Comparison of ENCODE assay signal across 8 cellular contexts in the genomic region with DNA sequence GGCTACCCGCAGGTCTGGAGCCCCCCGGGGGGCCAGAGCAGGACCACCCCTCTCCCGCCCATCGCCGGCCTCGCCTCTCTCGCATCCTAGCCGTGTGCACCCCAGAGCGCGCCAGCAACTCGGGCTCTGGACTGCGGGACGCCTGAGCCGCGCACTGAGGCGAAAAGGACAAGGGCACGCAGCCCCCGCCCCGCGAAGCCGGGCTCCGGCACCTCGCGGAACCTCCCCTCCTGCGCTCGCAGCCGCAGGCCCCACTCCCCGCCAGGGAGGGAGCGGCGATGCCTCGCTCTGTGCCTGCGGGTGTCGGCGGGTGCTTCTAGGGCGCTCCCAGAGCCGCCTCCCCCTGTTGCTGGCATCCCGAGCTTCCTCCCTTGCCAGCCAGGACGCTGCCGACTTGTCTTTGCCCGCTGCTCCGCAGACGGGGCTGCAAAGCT. TPM values are rescaled to one million over a fixed set of nuclear protein-coding genes. Genes with fewer than 3 reads are reported as not detected.
DNase-seq lines count a peak whose midpoint lies in the region; TF ChIP-seq lines count a peak whose summit lies in the region.

A gene (plus strand): TSS at position 104 of the 434 bp plus-strand sequence. CDS start 907 bp downstream, outside the sequence.

- H3K27me3 ChIP-seq in skeletal muscle satellite cell (ENCODE audit: control insufficient read depth, insufficient read depth, low read length): no peaks in the 10 kb centered on the region

- POLR2A ChIA-PET in HEK293 (lab: Yijun Ruan, JAX): interaction anchor here (1.1 to 1.3 kb wide), 7 partner anchors 13 to 456 kb away, joined by 3 to 7 read pairs (median 3); a partner anchor contains a TSS

- peak within 1 kb of the TSS; percentile 73 for H3K27ac ChIP-seq in HEK293 (ENCODE audit: extremely low read depth, low read depth, low read length)

- peak; percentile 1 to 10 for DNase-seq in stimulated activated CD4-positive, alpha-beta T cell treated with anti-CD3 and anti-CD28 coated beads, Interleukin-2, amount 100 ng/mL, for 48 hours
- DNase-seq in stimulated activated CD4-positive, alpha-beta T cell treated with anti-CD3 and anti-CD28 coated beads, Interleukin-15, amount 100 ng/mL, for 24 hours: no peak
- DNase-seq in NCI-H1048 (lab: John Stamatoyannopoulos, UW): peak; percentile 42
- DNase-seq in anterior cingulate cortex (lab: John Stamatoyannopoulos, UW): peak in 39 of 58 donors; percentile 49 to 90 (median 77)
- no peak for DNase-seq in globus pallidus (ENCODE audit: low spot score)

- H3K9me3 ChIP-seq in HEK293 (ENCODE audit: control insufficient read depth, insufficient read depth, low read depth, low read length) (no peaks in the 10 kb centered on the region), skeletal muscle satellite cell (replicated peaks; ENCODE audit: low read length) (no peaks in the 10 kb centered on the region)

- no peak for TF ChIP-seq CTCF in HEK293 (tag by site-specific recombination; IDR thresholded peaks at IDR 0.05)

- H3K4me3 ChIP-seq in HEK293 (ENCODE audit: low read depth, low read length): peak within 1 kb of the TSS; percentile 56
- peak within 1 kb of the TSS; percentile 52 for H3K4me3 ChIP-seq in iPS-11a (ENCODE audit: low read depth, low read length)
- H3K4me3 ChIP-seq in skeletal muscle satellite cell (ENCODE audit: low read length): peak within 1 kb of the TSS; percentile 85

- H3K36me3 ChIP-seq in HEK293 (ENCODE audit: control insufficient read depth in 2 of 2, insufficient read depth in 1 of 2, low read length in 2 of 2): no peaks in the 10 kb centered on the region
- no peaks in the 10 kb centered on the region for H3K36me3 ChIP-seq in skeletal muscle satellite cell (ENCODE audit: insufficient read depth, low read length)

- CTCF ChIA-PET in HEK293 (lab: Yijun Ruan, JAX): interaction anchor here (0.7 to 1.5 kb wide), 5 partner anchors 21 to 267 kb away, joined by 3 to 13 read pairs (median 3); no protein-coding TSS in a partner anchor

- H3K4me2 ChIP-seq in skeletal muscle satellite cell (ENCODE audit: low read length): peak within 1 kb of the TSS; percentile 98

- H3K4me1 ChIP-seq in HEK293 (ENCODE audit: control insufficient read depth, insufficient read depth, low read length) (peaks cover 4% of the 10 kb centered on the region; the same call in 1 of the 2 replicates), skeletal muscle satellite cell (ENCODE audit: control insufficient read depth, insufficient read depth, low read length) (peaks cover 12% of the 10 kb centered on the region)

- peak within 1 kb of the TSS; percentile 80 for H3K9ac ChIP-seq in skeletal muscle satellite cell (ENCODE audit: low read depth, low read length)

TF ChIP-seq in HEK293, 187 proteins besides CTCF, POLR2A, EP300 and RAD21 (continues in another document):
- TF ChIP-seq GLIS2 (tag by site-specific recombination; IDR thresholded peaks at IDR 0.05): peak; percentile 80
- TF ChIP-seq ZNF350 (tag by site-specific recombination; IDR thresholded peaks at IDR 0.05): no peak
- TF ChIP-seq, protein P1, sequence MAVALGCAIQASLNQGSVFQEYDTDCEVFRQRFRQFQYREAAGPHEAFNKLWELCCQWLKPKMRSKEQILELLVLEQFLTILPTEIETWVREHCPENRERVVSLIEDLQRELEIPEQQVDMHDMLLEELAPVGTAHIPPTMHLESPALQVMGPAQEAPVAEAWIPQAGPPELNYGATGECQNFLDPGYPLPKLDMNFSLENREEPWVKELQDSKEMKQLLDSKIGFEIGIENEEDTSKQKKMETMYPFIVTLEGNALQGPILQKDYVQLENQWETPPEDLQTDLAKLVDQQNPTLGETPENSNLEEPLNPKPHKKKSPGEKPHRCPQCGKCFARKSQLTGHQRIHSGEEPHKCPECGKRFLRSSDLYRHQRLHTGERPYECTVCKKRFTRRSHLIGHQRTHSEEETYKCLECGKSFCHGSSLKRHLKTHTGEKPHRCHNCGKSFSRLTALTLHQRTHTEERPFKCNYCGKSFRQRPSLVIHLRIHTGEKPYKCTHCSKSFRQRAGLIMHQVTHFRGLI (tag by site-specific recombination; IDR thresholded peaks at IDR 0.05): no peak
- TF ChIP-seq, protein P2, sequence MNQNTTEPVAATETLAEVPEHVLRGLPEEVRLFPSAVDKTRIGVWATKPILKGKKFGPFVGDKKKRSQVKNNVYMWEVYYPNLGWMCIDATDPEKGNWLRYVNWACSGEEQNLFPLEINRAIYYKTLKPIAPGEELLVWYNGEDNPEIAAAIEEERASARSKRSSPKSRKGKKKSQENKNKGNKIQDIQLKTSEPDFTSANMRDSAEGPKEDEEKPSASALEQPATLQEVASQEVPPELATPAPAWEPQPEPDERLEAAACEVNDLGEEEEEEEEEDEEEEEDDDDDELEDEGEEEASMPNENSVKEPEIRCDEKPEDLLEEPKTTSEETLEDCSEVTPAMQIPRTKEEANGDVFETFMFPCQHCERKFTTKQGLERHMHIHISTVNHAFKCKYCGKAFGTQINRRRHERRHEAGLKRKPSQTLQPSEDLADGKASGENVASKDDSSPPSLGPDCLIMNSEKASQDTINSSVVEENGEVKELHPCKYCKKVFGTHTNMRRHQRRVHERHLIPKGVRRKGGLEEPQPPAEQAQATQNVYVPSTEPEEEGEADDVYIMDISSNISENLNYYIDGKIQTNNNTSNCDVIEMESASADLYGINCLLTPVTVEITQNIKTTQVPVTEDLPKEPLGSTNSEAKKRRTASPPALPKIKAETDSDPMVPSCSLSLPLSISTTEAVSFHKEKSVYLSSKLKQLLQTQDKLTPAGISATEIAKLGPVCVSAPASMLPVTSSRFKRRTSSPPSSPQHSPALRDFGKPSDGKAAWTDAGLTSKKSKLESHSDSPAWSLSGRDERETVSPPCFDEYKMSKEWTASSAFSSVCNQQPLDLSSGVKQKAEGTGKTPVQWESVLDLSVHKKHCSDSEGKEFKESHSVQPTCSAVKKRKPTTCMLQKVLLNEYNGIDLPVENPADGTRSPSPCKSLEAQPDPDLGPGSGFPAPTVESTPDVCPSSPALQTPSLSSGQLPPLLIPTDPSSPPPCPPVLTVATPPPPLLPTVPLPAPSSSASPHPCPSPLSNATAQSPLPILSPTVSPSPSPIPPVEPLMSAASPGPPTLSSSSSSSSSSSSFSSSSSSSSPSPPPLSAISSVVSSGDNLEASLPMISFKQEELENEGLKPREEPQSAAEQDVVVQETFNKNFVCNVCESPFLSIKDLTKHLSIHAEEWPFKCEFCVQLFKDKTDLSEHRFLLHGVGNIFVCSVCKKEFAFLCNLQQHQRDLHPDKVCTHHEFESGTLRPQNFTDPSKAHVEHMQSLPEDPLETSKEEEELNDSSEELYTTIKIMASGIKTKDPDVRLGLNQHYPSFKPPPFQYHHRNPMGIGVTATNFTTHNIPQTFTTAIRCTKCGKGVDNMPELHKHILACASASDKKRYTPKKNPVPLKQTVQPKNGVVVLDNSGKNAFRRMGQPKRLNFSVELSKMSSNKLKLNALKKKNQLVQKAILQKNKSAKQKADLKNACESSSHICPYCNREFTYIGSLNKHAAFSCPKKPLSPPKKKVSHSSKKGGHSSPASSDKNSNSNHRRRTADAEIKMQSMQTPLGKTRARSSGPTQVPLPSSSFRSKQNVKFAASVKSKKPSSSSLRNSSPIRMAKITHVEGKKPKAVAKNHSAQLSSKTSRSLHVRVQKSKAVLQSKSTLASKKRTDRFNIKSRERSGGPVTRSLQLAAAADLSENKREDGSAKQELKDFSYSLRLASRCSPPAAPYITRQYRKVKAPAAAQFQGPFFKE (tag by site-specific recombination; IDR thresholded peaks at IDR 0.05; ENCODE audit: borderline replicate concordance): no peak
- no peak for TF ChIP-seq ZSCAN30 (tag by site-specific recombination; IDR thresholded peaks at IDR 0.05)
- no peak for TF ChIP-seq ZNF302 (tag by site-specific recombination; IDR thresholded peaks at IDR 0.05; ENCODE audit: low read depth)
- TF ChIP-seq, protein P3, sequence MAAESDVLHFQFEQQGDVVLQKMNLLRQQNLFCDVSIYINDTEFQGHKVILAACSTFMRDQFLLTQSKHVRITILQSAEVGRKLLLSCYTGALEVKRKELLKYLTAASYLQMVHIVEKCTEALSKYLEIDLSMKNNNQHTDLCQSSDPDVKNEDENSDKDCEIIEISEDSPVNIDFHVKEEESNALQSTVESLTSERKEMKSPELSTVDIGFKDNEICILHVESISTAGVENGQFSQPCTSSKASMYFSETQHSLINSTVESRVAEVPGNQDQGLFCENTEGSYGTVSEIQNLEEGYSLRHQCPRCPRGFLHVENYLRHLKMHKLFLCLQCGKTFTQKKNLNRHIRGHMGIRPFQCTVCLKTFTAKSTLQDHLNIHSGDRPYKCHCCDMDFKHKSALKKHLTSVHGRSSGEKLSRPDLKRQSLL (tag by site-specific recombination; IDR thresholded peaks at IDR 0.05): peak; percentile 90
- TF ChIP-seq, protein P4, sequence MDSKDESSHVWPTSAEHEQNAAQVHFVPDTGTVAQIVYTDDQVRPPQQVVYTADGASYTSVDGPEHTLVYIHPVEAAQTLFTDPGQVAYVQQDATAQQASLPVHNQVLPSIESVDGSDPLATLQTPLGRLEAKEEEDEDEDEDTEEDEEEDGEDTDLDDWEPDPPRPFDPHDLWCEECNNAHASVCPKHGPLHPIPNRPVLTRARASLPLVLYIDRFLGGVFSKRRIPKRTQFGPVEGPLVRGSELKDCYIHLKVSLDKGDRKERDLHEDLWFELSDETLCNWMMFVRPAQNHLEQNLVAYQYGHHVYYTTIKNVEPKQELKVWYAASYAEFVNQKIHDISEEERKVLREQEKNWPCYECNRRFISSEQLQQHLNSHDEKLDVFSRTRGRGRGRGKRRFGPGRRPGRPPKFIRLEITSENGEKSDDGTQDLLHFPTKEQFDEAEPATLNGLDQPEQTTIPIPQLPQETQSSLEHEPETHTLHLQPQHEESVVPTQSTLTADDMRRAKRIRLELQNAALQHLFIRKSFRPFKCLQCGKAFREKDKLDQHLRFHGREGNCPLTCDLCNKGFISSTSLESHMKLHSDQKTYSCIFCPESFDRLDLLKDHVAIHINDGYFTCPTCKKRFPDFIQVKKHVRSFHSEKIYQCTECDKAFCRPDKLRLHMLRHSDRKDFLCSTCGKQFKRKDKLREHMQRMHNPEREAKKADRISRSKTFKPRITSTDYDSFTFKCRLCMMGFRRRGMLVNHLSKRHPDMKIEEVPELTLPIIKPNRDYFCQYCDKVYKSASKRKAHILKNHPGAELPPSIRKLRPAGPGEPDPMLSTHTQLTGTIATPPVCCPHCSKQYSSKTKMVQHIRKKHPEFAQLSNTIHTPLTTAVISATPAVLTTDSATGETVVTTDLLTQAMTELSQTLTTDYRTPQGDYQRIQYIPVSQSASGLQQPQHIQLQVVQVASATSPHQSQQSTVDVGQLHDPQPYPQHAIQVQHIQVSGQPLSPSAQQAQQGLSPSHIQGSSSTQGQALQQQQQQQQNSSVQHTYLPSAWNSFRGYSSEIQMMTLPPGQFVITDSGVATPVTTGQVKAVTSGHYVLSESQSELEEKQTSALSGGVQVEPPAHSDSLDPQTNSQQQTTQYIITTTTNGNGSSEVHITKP (tag by site-specific recombination; IDR thresholded peaks at IDR 0.05): no peak
- TF ChIP-seq ZNF274 (IDR thresholded peaks at IDR 0.05; ENCODE audit: low read length): no peak
- no peak for TF ChIP-seq ZNF274 (tag by site-specific recombination; IDR thresholded peaks at IDR 0.05; ENCODE audit: borderline replicate concordance)
- TF ChIP-seq ZNF48 (tag by site-specific recombination; IDR thresholded peaks at IDR 0.05): no peak

RNA-seq across cellular contexts. Expression of the gene that starts here (rescaled TPM):
- 0.76 and 2.6 TPM in 2 replicates for total RNA-seq in skeletal muscle satellite cell (2012; rRNA removed)

Comparison
In these comparisons a context has a peak if more than half of its experiments do, and no peak if none do; other contexts are left out.
1. DNase-seq: peak in stimulated activated CD4-positive, alpha-beta T cell treated with anti-CD3 and anti-CD28 coated beads, Interleukin-2, amount 100 ng/mL, for 48 hours (2 of 2), NCI-H1048 (single experiment) and anterior cingulate cortex (39 of 58); none in stimulated activated CD4-positive, alpha-beta T cell treated with anti-CD3 and anti-CD28 coated beads, Interleukin-15, amount 100 ng/mL, for 24 hours (single experiment) and globus pallidus (single experiment).
2. Peak in every context shown above with its lines, with median percentiles within 50 percentile points of each other: H3K4me3 ChIP-seq.